8 cellular contexts compared by ENCODE assay signal in the genomic region with DNA sequence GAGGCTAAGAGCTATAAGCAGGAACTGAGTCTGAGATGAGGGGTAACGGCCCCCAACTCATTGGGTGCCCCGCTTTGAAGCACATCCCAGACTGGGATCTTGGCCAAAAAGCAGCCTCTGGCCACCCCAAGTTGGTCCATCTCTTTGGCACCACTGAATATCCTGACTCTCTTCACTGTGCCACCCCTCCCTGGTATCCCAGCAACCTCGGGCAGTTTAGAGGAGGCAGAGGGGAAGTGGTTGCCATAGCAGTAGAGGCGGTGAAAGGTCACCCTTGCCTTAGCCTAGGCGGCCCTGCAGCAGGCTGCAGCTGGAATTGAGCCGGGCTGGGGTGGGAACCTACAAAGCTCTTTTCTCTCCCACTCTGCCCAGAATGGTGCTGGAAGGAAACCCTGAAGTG. TPM values are rescaled to one million over a fixed set of nuclear protein-coding genes. Genes with fewer than 3 reads are reported as not detected.
A peak's percentile ranks its signal among the peaks of the same experiment; 100 is the strongest.
DNase-seq lines count a peak whose midpoint lies in the region; ATAC-seq and TF ChIP-seq lines count a peak whose summit lies in the region.

No MANE protein-coding gene starts in this region.

- H4K20me1 ChIP-seq in mammary epithelial cell (ENCODE audit: insufficient read depth, low read length): no peaks in the 10 kb centered on the region

- peak overlapping the region; percentile 98 for H3K4me2 ChIP-seq in mammary epithelial cell (ENCODE audit: insufficient read depth, low read depth, low read length)

- ATAC-seq in activated CD4-positive, alpha-beta T cell treated with anti-CD3 and anti-CD28 coated beads for 36 hours: no peak
- ATAC-seq in mucosa of descending colon: peak; percentile 65
- no peak for ATAC-seq in HG03196 (IDR thresholded peaks at IDR 0.05; ENCODE audit: unreplicated experiment)
- ATAC-seq in GM21619 (IDR thresholded peaks at IDR 0.05; ENCODE audit: unreplicated experiment): no peak

- H3K36me3 Mint-ChIP-seq in activated CD4-positive, alpha-beta T cell treated with anti-CD3 and anti-CD28 coated beads for 36 hours (ENCODE audit: low read depth): peaks cover 4% of the 10 kb centered on the region

- no peaks in the 10 kb centered on the region for H3K27me3 ChIP-seq in mammary epithelial cell (ENCODE audit: insufficient read depth, low read length)

- H3K9ac ChIP-seq in mammary epithelial cell (ENCODE audit: insufficient read depth, low read length): no peak overlapping the region

- H3K4me1 Mint-ChIP-seq in activated CD4-positive, alpha-beta T cell treated with anti-CD3 and anti-CD28 coated beads for 36 hours: peaks cover 34% of the 10 kb centered on the region

- H3K79me2 ChIP-seq in mammary epithelial cell (ENCODE audit: insufficient read depth, low read length): peaks cover 3% of the 10 kb centered on the region

- H3K4me1 ChIP-seq in mammary epithelial cell (ENCODE audit: insufficient read depth, low read length) (peaks cover 13% of the 10 kb centered on the region), mucosa of descending colon (ENCODE audit: low read depth) (peaks cover 8% of the 10 kb centered on the region)

- CTCF ChIA-PET in activated CD4-positive, alpha-beta T cell treated with anti-CD3 and anti-CD28 coated beads for 36 hours (lab: Charles Lee): interaction anchor here (1.0 to 4.9 kb wide), 3 partner anchors 12 to 81 kb away, joined by 4 to 37 read pairs (median 7); partner anchors contain the start of gene DPP3
- CTCF ChIA-PET in mammary epithelial cell (lab: Charles Lee; ENCODE audit: low non-redundant PET): no interaction called here

- H3K9me3 ChIP-seq in mammary epithelial cell (replicated peaks; ENCODE audit: insufficient read depth, low read length): no peaks in the 10 kb centered on the region
- H3K9me3 ChIP-seq in mucosa of descending colon: no peaks in the 10 kb centered on the region

- in situ Hi-C loops in mammary epithelial cell (cut with MboI; ENCODE audit: low sequenced_read_pairs in 2 of 2): no loop called here

- peak overlapping the region; percentile 79 for H3K27ac Mint-ChIP-seq in activated CD4-positive, alpha-beta T cell treated with anti-CD3 and anti-CD28 coated beads for 36 hours

- WGBS in mammary epithelial cell (ENCODE audit: low coverage, missing lambda C conversion rate): 81% methylated on average over 5 of the region's 6 CpGs

- dilution Hi-C loops in mammary epithelial cell (cut with HindIII; ENCODE audit: low sequenced_read_pairs): no loop called here

- no peaks in the 10 kb centered on the region for H3K27me3 Mint-ChIP-seq in activated CD4-positive, alpha-beta T cell treated with anti-CD3 and anti-CD28 coated beads for 36 hours

- H3K36me3 ChIP-seq in mammary epithelial cell (ENCODE audit: insufficient read depth, low read length) (no peaks in the 10 kb centered on the region), mucosa of descending colon (ENCODE audit: low read depth) (no peaks in the 10 kb centered on the region)

- POLR2A ChIA-PET in activated CD4-positive, alpha-beta T cell treated with anti-CD3 and anti-CD28 coated beads for 36 hours (lab: Charles Lee): no interaction called here

- intact Hi-C loops in activated CD4-positive, alpha-beta T cell treated with anti-CD3 and anti-CD28 coated beads for 36 hours (cut with DNase I, micrococcal nuclease): loop anchor here (2.0 to 5.0 kb wide), 4 partner anchors 29 to 610 kb away; partner anchors contain the start of genes CFL1 (in 1 of the 2), MRPL11 (in 1 of the 2), PC (in 1 of the 2) and RBM4 (in 1 of the 2)
- intact Hi-C loops in mammary epithelial cell (cut with micrococcal nuclease): loop anchor here (2.0 kb wide), 1 partner anchor 29 kb away; the partner anchor contains the start of gene MRPL11
- intact Hi-C loops in mucosa of descending colon (cut with DNase I, micrococcal nuclease): no loop called here

- peak overlapping the region; percentile 85 for H3K4me3 Mint-ChIP-seq in activated CD4-positive, alpha-beta T cell treated with anti-CD3 and anti-CD28 coated beads for 36 hours

- DNase-seq in activated CD4-positive, alpha-beta T cell treated with anti-CD3 and anti-CD28 coated beads for 36 hours: peak; percentile 54
- DNase-seq in activated CD4-positive, alpha-beta T cell treated with anti-CD3 and anti-CD28 coated beads, Interleukin-2, amount 50 U/mL, for 48 hours: no peak
- DNase-seq in NOMO-1 (lab: John Stamatoyannopoulos, UW; ENCODE audit: unreplicated experiment in 2 of 2) (peak; percentile 75 to 82), mammary epithelial cell (no peak), mucosa of descending colon (peak in 2 of 3 donors; percentile 60 to 64), NCI-H1930 (lab: John Stamatoyannopoulos, UW) (no peak)

- no peaks in the 10 kb centered on the region for H3K9me3 Mint-ChIP-seq in activated CD4-positive, alpha-beta T cell treated with anti-CD3 and anti-CD28 coated beads for 36 hours (ENCODE audit: low read depth)

- H3K27ac ChIP-seq in mammary epithelial cell (ENCODE audit: insufficient read depth, low read depth, low read length): no peak overlapping the region

- H3K4me3 ChIP-seq in mammary epithelial cell (replicated peaks in 1 of 3; ENCODE audit: insufficient read depth in 1 of 3, low read depth in 2 of 3, low read length in 3 of 3) (peak overlapping the region; percentile 71 to 75 (median 73)), mucosa of descending colon (no peak overlapping the region)

- peak overlapping the region; percentile 97 for H2AFZ ChIP-seq in mammary epithelial cell (ENCODE audit: low read depth, low read length)

- no TSS peak for BruUV-seq in mammary epithelial cell (replicated peaks; lab: Mats Ljungman, UMichigan)

- TF ChIP-seq CTCF in mammary epithelial cell (conservative IDR thresholded peaks at IDR 0.05 in 1 of 2, IDR thresholded peaks at IDR 0.05 in 1 of 2; ENCODE audit: extremely low read depth in 1 of 2, insufficient read depth in 1 of 2, low read depth in 1 of 2, low read length in 2 of 2) (no peak), mucosa of descending colon (IDR thresholded peaks at IDR 0.05) (no peak)

RNA-seq across cellular contexts. Expression of gene PELI3, which starts 1.1 kb away (rescaled TPM):
- 1 to 10 TPM; 5.7 to 7.0 TPM for total RNA-seq in activated CD4-positive, alpha-beta T cell treated with anti-CD3 and anti-CD28 coated beads for 36 hours
- 1 to 10 TPM; 8.4 to 9.7 TPM for total RNA-seq in mammary epithelial cell
- 4.6 TPM for polyA plus RNA-seq in mammary epithelial cell
- polyA minus RNA-seq in mammary epithelial cell: 6.7 TPM
- 10 to 100 TPM in 1 of 3 donors, 1 to 10 TPM in 2; 2.8 to 25.5 (median 3.6) TPM for total RNA-seq in mucosa of descending colon

RNA-seq across cellular contexts. Expression of gene DPP3, which starts 12.5 kb away (rescaled TPM):
- total RNA-seq in activated CD4-positive, alpha-beta T cell treated with anti-CD3 and anti-CD28 coated beads for 36 hours: 10 to 100 TPM; 87.1 to 91.9 TPM
- total RNA-seq in mammary epithelial cell (10 to 100 TPM; 54.3 to 59.8 TPM), mucosa of descending colon (10 to 100 TPM; 37.9 to 92.2 (median 75.5) TPM)
- 59.1 TPM for polyA plus RNA-seq in mammary epithelial cell
- 178 TPM for polyA minus RNA-seq in mammary epithelial cell

RNA-seq across cellular contexts. Expression of gene MRPL11, which starts 29.1 kb away (rescaled TPM):
- total RNA-seq in activated CD4-positive, alpha-beta T cell treated with anti-CD3 and anti-CD28 coated beads for 36 hours: 100 to 1,000 TPM; 115 to 120 TPM
- 10 to 100 TPM; 19.8 to 47.6 TPM for total RNA-seq in mammary epithelial cell
- polyA plus RNA-seq in mammary epithelial cell: 44.2 TPM
- 31.1 TPM for polyA minus RNA-seq in mammary epithelial cell
- 10 to 100 TPM; 43.7 to 64.9 (median 46.6) TPM for total RNA-seq in mucosa of descending colon

RNA-seq across cellular contexts. Expression of gene BBS1, which starts 42.7 kb away (rescaled TPM):
- total RNA-seq in activated CD4-positive, alpha-beta T cell treated with anti-CD3 and anti-CD28 coated beads for 36 hours: 10 to 100 TPM in 1 of 2 experiments, 1 to 10 TPM in 1; 9.4 to 10.7 TPM
- total RNA-seq in mammary epithelial cell (10 to 100 TPM; 20.3 to 44.2 TPM), mucosa of descending colon (10 to 100 TPM; 27.7 to 49.3 (median 35.4) TPM)
- 14.6 TPM for polyA plus RNA-seq in mammary epithelial cell
- polyA minus RNA-seq in mammary epithelial cell: 79.2 TPM

RNA-seq across cellular contexts. Expression of gene NPAS4, which starts 46.9 kb away (rescaled TPM):
- total RNA-seq in activated CD4-positive, alpha-beta T cell treated with anti-CD3 and anti-CD28 coated beads for 36 hours: under 1 TPM; 0.07 TPM
- total RNA-seq in mammary epithelial cell: under 1 TPM in 1 of 2 donors, not detected in 1; under 0.01 TPM
- not detected for polyA plus RNA-seq in mammary epithelial cell
- polyA minus RNA-seq in mammary epithelial cell: not detected
- 1 to 10 TPM in 1 of 3 donors, not detected in 2; 5.6 TPM for total RNA-seq in mucosa of descending colon

Comparison
In these comparisons a context has a peak if more than half of its experiments do, and no peak if none do; other contexts are left out.
1. DNase-seq: peak in activated CD4-positive, alpha-beta T cell treated with anti-CD3 and anti-CD28 coated beads for 36 hours (single experiment), NOMO-1 (2 of 2) and mucosa of descending colon (2 of 3); none in activated CD4-positive, alpha-beta T cell treated with anti-CD3 and anti-CD28 coated beads, Interleukin-2, amount 50 U/mL, for 48 hours (0 of 2), mammary epithelial cell (single experiment) and NCI-H1930 (0 of 2).
2. intact Hi-C loops: an anchor here in activated CD4-positive, alpha-beta T cell treated with anti-CD3 and anti-CD28 coated beads for 36 hours (2.0 to 5.0 kb wide) and mammary epithelial cell (2.0 kb wide); none called in mucosa of descending colon.